In the genomic region with DNA sequence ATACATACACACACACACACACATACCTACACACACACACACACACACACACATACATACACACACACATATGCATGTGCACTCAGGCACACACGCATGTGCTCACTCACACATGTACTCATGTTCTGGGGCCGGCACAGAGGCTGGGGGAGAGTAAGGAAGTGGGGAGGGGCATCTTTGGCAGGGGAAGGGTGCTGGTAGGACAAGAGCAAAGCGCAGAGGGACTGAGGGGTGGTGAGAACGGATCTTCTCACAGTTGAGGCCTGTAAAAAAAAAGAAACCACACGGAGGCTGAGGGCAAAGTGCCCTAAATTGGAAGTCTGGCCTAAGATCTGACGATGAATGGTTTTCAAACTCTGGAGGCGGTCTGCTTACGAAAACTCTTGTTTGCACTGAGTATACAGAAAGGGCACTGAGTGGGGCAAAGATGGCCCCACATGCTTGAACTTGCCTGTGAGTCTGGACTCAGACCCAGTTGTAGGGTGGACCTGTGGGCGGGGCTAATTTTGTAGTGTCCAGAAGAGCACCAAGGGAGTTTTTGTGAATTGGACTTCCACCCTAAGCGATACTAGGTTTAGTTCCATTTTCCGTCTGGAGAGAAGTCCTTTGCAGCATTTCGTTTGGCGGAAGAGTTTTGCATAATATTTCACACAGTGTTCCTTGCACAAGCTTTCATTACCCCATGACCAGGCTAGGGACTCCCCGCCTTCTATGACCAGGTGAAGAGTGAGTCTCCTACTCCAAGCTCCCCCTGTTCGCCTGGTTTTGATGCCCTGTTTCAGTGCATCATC, we compare ENCODE assay signal across 9 cellular contexts.
A peak's percentile ranks its signal among the peaks of the same experiment; 100 is the strongest.
DNase-seq lines count a peak whose midpoint lies in the region; ATAC-seq, FAIRE-seq and TF ChIP-seq lines count a peak whose summit lies in the region.
"Had no signal": no experiment of that assay in that cellular context is flagged by ENCODE, and none has a peak within 500 bp of the region (broad histone marks: within the 10 kb centered on the region; RNA-seq: fewer than 3 reads in every experiment).

No MANE protein-coding gene starts in this region.

- no peak for TF ChIP-seq CTCF in osteoblast (IDR thresholded peaks at IDR 0.05; ENCODE audit: extremely low read depth, low read depth, low read length)
- TF ChIP-seq CTCF in coronary artery (IDR thresholded peaks at IDR 0.05), result no peak

- H3K4me2 ChIP-seq in osteoblast (ENCODE audit: insufficient read depth, low read length), result no peak overlapping the region

- no peaks in the 10 kb centered on the region; the same call in 1 of the 2 replicates for H3K9me3 ChIP-seq in SJSA1 (replicated peaks)
- no peaks in the 10 kb centered on the region for H3K9me3 ChIP-seq in osteoblast (ENCODE audit: low read depth, low read length)

- no peaks in the 10 kb centered on the region for H3K79me2 ChIP-seq in osteoblast (ENCODE audit: insufficient read depth, low read length)

- H3K4me1 ChIP-seq in SJSA1 (replicated peaks) (peaks cover 30% of the 10 kb centered on the region), osteoblast (ENCODE audit: insufficient read depth, low read length) (peaks cover 20% of the 10 kb centered on the region)

- POLR2A ChIA-PET in HEK293T (lab: Yijun Ruan, JAX), result interaction anchor here (1.1 kb wide), 1 partner anchor 29 kb away, joined by 3 read pairs; no protein-coding TSS in a partner anchor

- no peak for FAIRE-seq in frontal cortex (lab: Jason Lieb, UNC)
- FAIRE-seq: G401.6 had no signal

- H4K20me1 ChIP-seq in osteoblast (ENCODE audit: insufficient read depth, low read length), result no peaks in the 10 kb centered on the region

- peak overlapping the region; percentile 50 for H2AFZ ChIP-seq in osteoblast (ENCODE audit: low read length)

- ATAC-seq in GM18907 (IDR thresholded peaks at IDR 0.05; ENCODE audit: unreplicated experiment) (peak; percentile 51), HG02678 (IDR thresholded peaks at IDR 0.05; ENCODE audit: unreplicated experiment) (peak; percentile 55), HG02884 (IDR thresholded peaks at IDR 0.05; ENCODE audit: unreplicated experiment) (no peak)

- H3K36me3 ChIP-seq in SJSA1 (no peaks in the 10 kb centered on the region), osteoblast (ENCODE audit: insufficient read depth, low read length) (no peaks in the 10 kb centered on the region)

- H3K27ac ChIP-seq in SJSA1 (peak overlapping the region; percentile 49), osteoblast (ENCODE audit: low read depth, low read length) (no peak overlapping the region), coronary artery (peak overlapping the region in 1 of 2 donors; percentile 12)

- no peaks in the 10 kb centered on the region for H3K27me3 ChIP-seq in SJSA1 (replicated peaks)
- no peaks in the 10 kb centered on the region for H3K27me3 ChIP-seq in osteoblast (ENCODE audit: insufficient read depth, low read length)

- no peak overlapping the region for H3K4me3 ChIP-seq in SJSA1
- H3K4me3 ChIP-seq in osteoblast (ENCODE audit: insufficient read depth, low read length), result no peak overlapping the region
- no peak overlapping the region for H3K4me3 ChIP-seq in coronary artery

- CTCF ChIA-PET in HEK293T (lab: Yijun Ruan, JAX), result interaction anchor here (1.0 to 1.8 kb wide), 2 partner anchors 12 to 26 kb away, joined by 3 to 7 read pairs; no protein-coding TSS in a partner anchor

- DNase-seq in SJSA1 (ENCODE audit: low read depth in 1 of 2, low spot score in 2 of 2) (no peak), osteoblast (ENCODE audit: insufficient read length, low spot score, missing footprints) (no peak), frontal cortex (ENCODE audit: low spot score in 2 of 2) (no peak), HEK293T (ENCODE audit: extremely low spot score) (no peak), coronary artery (ENCODE audit: low spot score) (no peak)

TF ChIP-seq in HEK293T, 16 proteins besides CTCF, POLR2A, EP300 and RAD21:
- TF ChIP-seq ARNT (IDR thresholded peaks at IDR 0.05), result no peak
- no peak for TF ChIP-seq FOXK2 (IDR thresholded peaks at IDR 0.05)
- TF ChIP-seq BHLHE40 (IDR thresholded peaks at IDR 0.05; ENCODE audit: borderline replicate concordance), result no peak
- no peak for TF ChIP-seq NFRKB (IDR thresholded peaks at IDR 0.05)
- TF ChIP-seq FOXA1 (IDR thresholded peaks at IDR 0.05), result no peak
- TF ChIP-seq, protein P1, sequence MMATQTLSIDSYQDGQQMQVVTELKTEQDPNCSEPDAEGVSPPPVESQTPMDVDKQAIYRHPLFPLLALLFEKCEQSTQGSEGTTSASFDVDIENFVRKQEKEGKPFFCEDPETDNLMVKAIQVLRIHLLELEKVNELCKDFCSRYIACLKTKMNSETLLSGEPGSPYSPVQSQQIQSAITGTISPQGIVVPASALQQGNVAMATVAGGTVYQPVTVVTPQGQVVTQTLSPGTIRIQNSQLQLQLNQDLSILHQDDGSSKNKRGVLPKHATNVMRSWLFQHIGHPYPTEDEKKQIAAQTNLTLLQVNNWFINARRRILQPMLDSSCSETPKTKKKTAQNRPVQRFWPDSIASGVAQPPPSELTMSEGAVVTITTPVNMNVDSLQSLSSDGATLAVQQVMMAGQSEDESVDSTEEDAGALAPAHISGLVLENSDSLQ (IDR thresholded peaks at IDR 0.05), result no peak
- TF ChIP-seq SP1 (IDR thresholded peaks at IDR 0.05), result no peak
- no peak for TF ChIP-seq LEF1 (IDR thresholded peaks at IDR 0.05; ENCODE audit: borderline replicate concordance)
- no peak for TF ChIP-seq L3MBTL2 (conservative IDR thresholded peaks at IDR 0.05)
- TF ChIP-seq ZNF384 (IDR thresholded peaks at IDR 0.05), result no peak
- no peak for TF ChIP-seq FOXM1 (IDR thresholded peaks at IDR 0.05; ENCODE audit: borderline replicate concordance)
- no peak for TF ChIP-seq HDGF (IDR thresholded peaks at IDR 0.05; ENCODE audit: borderline replicate concordance)
- no peak for TF ChIP-seq SUZ12 (IDR thresholded peaks at IDR 0.05)
